ENCODE assay signal across 18 cellular contexts in the genomic region with DNA sequence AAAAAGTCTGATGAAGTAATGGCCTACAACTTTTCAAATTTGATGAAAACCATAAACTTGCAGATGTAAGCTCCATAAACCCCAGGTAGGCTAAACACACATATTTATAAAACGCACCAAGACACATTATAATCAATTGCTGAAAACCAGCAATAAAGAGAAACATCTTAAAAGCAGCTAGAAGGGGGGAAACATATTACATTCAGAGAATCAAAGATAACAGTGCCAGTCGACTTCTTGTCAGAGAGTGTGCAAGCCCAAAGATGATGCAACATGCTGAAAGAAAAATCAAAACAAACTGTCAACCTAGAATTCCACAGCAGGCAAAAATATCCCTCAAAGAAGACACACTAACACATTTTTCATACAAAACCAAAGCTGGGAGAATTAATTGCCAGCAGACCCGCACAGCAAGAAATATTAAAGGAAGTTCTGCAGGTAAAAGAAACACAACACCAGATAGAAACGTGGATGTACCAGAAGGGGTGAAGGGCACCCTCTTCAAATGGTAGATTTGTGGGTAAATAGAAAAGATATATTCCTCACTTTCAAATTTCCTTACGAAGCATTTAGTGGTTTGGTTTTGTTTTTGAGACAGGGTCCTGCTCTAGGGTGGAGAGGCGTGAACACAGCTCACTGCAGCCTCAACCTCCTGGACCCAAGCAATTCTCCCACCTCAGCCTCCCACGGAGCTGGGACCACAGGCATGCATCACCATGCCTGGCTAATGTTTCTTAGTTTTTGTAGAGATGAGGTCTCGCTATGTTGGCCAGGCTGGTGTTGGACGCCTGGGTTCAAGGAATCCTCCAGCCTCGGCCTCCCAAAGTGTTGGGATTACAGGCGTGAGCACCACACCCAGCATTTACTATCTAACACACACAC. TPM values are rescaled to one million over a fixed set of nuclear protein-coding genes. Genes with fewer than 3 reads are reported as not detected.
A peak's percentile ranks its signal among the peaks of the same experiment; 100 is the strongest.
DNase-seq lines count a peak whose midpoint lies in the region; ATAC-seq and TF ChIP-seq lines count a peak whose summit lies in the region.
"Had no signal": no experiment of that assay in that cellular context is flagged by ENCODE, and none has a peak within 500 bp of the region (broad histone marks: within the 10 kb centered on the region; RNA-seq: fewer than 3 reads in every experiment).

No MANE protein-coding gene starts in this region.

- H3K27ac Mint-ChIP-seq in MCF 10A (ENCODE audit: low read depth, unreplicated experiment): peak overlapping the region; percentile 69
- no peak overlapping the region for H3K27ac Mint-ChIP-seq in stimulated activated naive B cell treated with anti-CD40 and anti-IgM and Interleukin-4, amounts not matched to agents 10 μg/mL and 1 μg/mL and 100 μg/mL, for 72 hours
- H3K27ac Mint-ChIP-seq: endodermal cell had no signal

- no peak overlapping the region for H3K4me2 ChIP-seq in mammary epithelial cell (ENCODE audit: insufficient read depth, low read depth, low read length)

- intact Hi-C loops in MCF 10A (cut with micrococcal nuclease): no loop called here
- intact Hi-C loops in mammary epithelial cell (cut with micrococcal nuclease): no loop called here

- H3K27me3 ChIP-seq in mammary epithelial cell (ENCODE audit: insufficient read depth, low read length): no peaks in the 10 kb centered on the region
- H3K27me3 ChIP-seq: cardiac muscle cell, gastroesophageal sphincter, sigmoid colon, uterus had no signal

- no peak overlapping the region for H3K9ac ChIP-seq in mammary epithelial cell (ENCODE audit: insufficient read depth, low read length)

- H3K9me3 ChIP-seq in mammary epithelial cell (replicated peaks; ENCODE audit: insufficient read depth, low read length): no peaks in the 10 kb centered on the region
- H3K9me3 ChIP-seq: gastroesophageal sphincter, sigmoid colon, uterus had no signal

- H3K36me3 ChIP-seq in mammary epithelial cell (ENCODE audit: insufficient read depth, low read length): no peaks in the 10 kb centered on the region
- H3K36me3 ChIP-seq: cardiac muscle cell, uterus had no signal

- TF ChIP-seq CTCF in MCF 10A (IDR thresholded peaks at IDR 0.05; ENCODE audit: unreplicated experiment): no peak
- no peak for TF ChIP-seq CTCF in mammary epithelial cell (conservative IDR thresholded peaks at IDR 0.05 in 1 of 2, IDR thresholded peaks at IDR 0.05 in 1 of 2; ENCODE audit: extremely low read depth in 1 of 2, insufficient read depth in 1 of 2, low read depth in 1 of 2, low read length in 2 of 2)
- TF ChIP-seq CTCF in choroid plexus epithelial cell (conservative IDR thresholded peaks at IDR 0.05; ENCODE audit: low read depth, low read length): no peak

- peaks cover 4% of the 10 kb centered on the region for H3K36me3 Mint-ChIP-seq in MCF 10A (ENCODE audit: insufficient read depth, unreplicated experiment)
- no peaks in the 10 kb centered on the region for H3K36me3 Mint-ChIP-seq in stimulated activated naive B cell treated with anti-CD40 and anti-IgM and Interleukin-4, amounts not matched to agents 10 μg/mL and 1 μg/mL and 100 μg/mL, for 72 hours

- no peak overlapping the region for H3K4me3 Mint-ChIP-seq in MCF 10A (ENCODE audit: unreplicated experiment)
- H3K4me3 Mint-ChIP-seq in stimulated activated naive B cell treated with anti-CD40 and anti-IgM and Interleukin-4, amounts not matched to agents 10 μg/mL and 1 μg/mL and 100 μg/mL, for 72 hours: no peak overlapping the region
- H3K4me3 Mint-ChIP-seq: endodermal cell had no signal

- TSS peak; percentile 39 for BruUV-seq in MCF 10A (replicated peaks; lab: Mats Ljungman, UMichigan)
- BruUV-seq in mammary epithelial cell (replicated peaks; lab: Mats Ljungman, UMichigan): no TSS peak

- no peak overlapping the region for H2AFZ ChIP-seq in mammary epithelial cell (ENCODE audit: low read depth, low read length)

- peaks cover 15% of the 10 kb centered on the region for H3K4me1 Mint-ChIP-seq in MCF 10A (ENCODE audit: insufficient read depth, unreplicated experiment)
- no peaks in the 10 kb centered on the region for H3K4me1 Mint-ChIP-seq in stimulated activated naive B cell treated with anti-CD40 and anti-IgM and Interleukin-4, amounts not matched to agents 10 μg/mL and 1 μg/mL and 100 μg/mL, for 72 hours
- H3K4me1 Mint-ChIP-seq: endodermal cell had no signal

- no peaks in the 10 kb centered on the region for H3K27me3 Mint-ChIP-seq in MCF 10A (ENCODE audit: insufficient read depth, unreplicated experiment)
- H3K27me3 Mint-ChIP-seq in stimulated activated naive B cell treated with anti-CD40 and anti-IgM and Interleukin-4, amounts not matched to agents 10 μg/mL and 1 μg/mL and 100 μg/mL, for 72 hours: peaks cover 10% of the 10 kb centered on the region in 2 donors

- dilution Hi-C loops in mammary epithelial cell (cut with HindIII; ENCODE audit: low sequenced_read_pairs): no loop called here

- no peaks in the 10 kb centered on the region for H3K79me2 ChIP-seq in mammary epithelial cell (ENCODE audit: insufficient read depth, low read length)

- no peak for ATAC-seq in GM18909 (IDR thresholded peaks at IDR 0.05; ENCODE audit: poor library complexity, unreplicated experiment)
- no peak for ATAC-seq in stimulated activated naive B cell treated with anti-CD40 and anti-IgM and Interleukin-4, amounts not matched to agents 10 μg/mL and 1 μg/mL and 100 μg/mL, for 72 hours (replicated peaks)
- ATAC-seq: gastroesophageal sphincter had no signal

- POLR2A ChIA-PET in MCF 10A (lab: Yijun Ruan, JAX): interaction anchor here (0.7 kb wide), 1 partner anchor 21 kb away, joined by 3 read pairs; no protein-coding TSS in a partner anchor

- no peaks in the 10 kb centered on the region for H3K4me1 ChIP-seq in mammary epithelial cell (ENCODE audit: insufficient read depth, low read length)
- H3K4me1 ChIP-seq: gastroesophageal sphincter, sigmoid colon, uterus had no signal

- no peak overlapping the region for H3K4me3 ChIP-seq in mammary epithelial cell (replicated peaks in 1 of 3; ENCODE audit: insufficient read depth in 1 of 3, low read depth in 2 of 3, low read length in 3 of 3)
- H3K4me3 ChIP-seq in choroid plexus epithelial cell (ENCODE audit: low read depth, low read length): no peak overlapping the region
- H3K4me3 ChIP-seq: cardiac muscle cell, gastroesophageal sphincter, sigmoid colon, uterus had no signal

- in situ Hi-C loops in mammary epithelial cell (cut with MboI; ENCODE audit: low sequenced_read_pairs in 2 of 2): no loop called here

- H3K9me3 Mint-ChIP-seq in MCF 10A (ENCODE audit: unreplicated experiment): no peaks in the 10 kb centered on the region
- H3K9me3 Mint-ChIP-seq in stimulated activated naive B cell treated with anti-CD40 and anti-IgM and Interleukin-4, amounts not matched to agents 10 μg/mL and 1 μg/mL and 100 μg/mL, for 72 hours: no peaks in the 10 kb centered on the region
- H3K9me3 Mint-ChIP-seq: endodermal cell had no signal

- no peak overlapping the region for H3K27ac ChIP-seq in mammary epithelial cell (ENCODE audit: insufficient read depth, low read depth, low read length)
- H3K27ac ChIP-seq: cardiac muscle cell, gastroesophageal sphincter, sigmoid colon, uterus had no signal

- CTCF ChIA-PET in MCF 10A (lab: Yijun Ruan, JAX): interaction anchor here (0.9 to 1.8 kb wide), 5 partner anchors 10 to 76 kb away, joined by 3 to 5 read pairs (median 4); no protein-coding TSS in a partner anchor
- CTCF ChIA-PET in mammary epithelial cell (lab: Charles Lee; ENCODE audit: low non-redundant PET): interaction anchor here (0.6 kb wide), 1 partner anchor 24 kb away, joined by 11 read pairs; no protein-coding TSS in a partner anchor

- no peaks in the 10 kb centered on the region for H4K20me1 ChIP-seq in mammary epithelial cell (ENCODE audit: insufficient read depth, low read length)

- DNase-seq in MCF 10A (ENCODE audit: unreplicated experiment): no peak
- DNase-seq in mammary epithelial cell: no peak
- peak; percentile 42 for DNase-seq in NCI-H226
- peak; percentile 76 for DNase-seq in choroid plexus epithelial cell (ENCODE audit: low read depth)
- no peak for DNase-seq in stimulated activated naive B cell treated with anti-CD40 and anti-IgM and Interleukin-4, amounts not matched to agents 10 μg/mL and 1 μg/mL and 100 μg/mL, for 72 hours
- DNase-seq in Ammon's horn (ENCODE audit: low spot score): no peak
- no peak for DNase-seq in T1000 (lab: John Stamatoyannopoulos, UW)
- DNase-seq: AML-193; DMS79; endodermal cell; NCI-H2029 treated with DMSO at 0.1 percent for 48 hours; sigmoid colon; stimulated activated naive CD4-positive, alpha-beta T cell; uterus had no signal

- WGBS in mammary epithelial cell (ENCODE audit: low coverage, missing lambda C conversion rate): 79% methylated on average over 11 of the region's 11 CpGs

RNA-seq across cellular contexts. Expression of gene ATP1A3, which starts 16.5 kb away (rescaled TPM):
- total RNA-seq in MCF 10A (2022) (not detected in 2 replicates), mammary epithelial cell (under 1 TPM in 1 of 2 donors, not detected in 1; 0.87 TPM)
- polyA plus RNA-seq in mammary epithelial cell: 0.08 TPM
- not detected for polyA minus RNA-seq in mammary epithelial cell

RNA-seq across cellular contexts. Expression of gene RABAC1, which starts 51.4 kb away (rescaled TPM):
- total RNA-seq in MCF 10A (2022) (75.4 and 104 TPM in 2 replicates), mammary epithelial cell (100 to 1,000 TPM in 1 of 2 donors, 10 to 100 TPM in 1; 74.8 to 154 TPM)
- 154 TPM for polyA plus RNA-seq in mammary epithelial cell
- 102 TPM for polyA minus RNA-seq in mammary epithelial cell

RNA-seq across cellular contexts. Expression of gene GRIK5, which starts 59.5 kb away (rescaled TPM):
- total RNA-seq in MCF 10A (2022) (1.6 and 1.8 TPM in 2 replicates), mammary epithelial cell (under 1 TPM in 1 of 2 donors, not detected in 1; 0.45 TPM)
- polyA plus RNA-seq in mammary epithelial cell: 0.08 TPM
- polyA minus RNA-seq in mammary epithelial cell: not detected
- total RNA-seq: SK-MEL-5 had no signal

Comparison
In these comparisons a context has a peak if more than half of its experiments do, and no peak if none do; other contexts are left out.
1. DNase-seq: peak in NCI-H226 (single experiment) and choroid plexus epithelial cell (single experiment); none in MCF 10A (single experiment), mammary epithelial cell (single experiment), stimulated activated naive B cell treated with anti-CD40 and anti-IgM and Interleukin-4, amounts not matched to agents 10 μg/mL and 1 μg/mL and 100 μg/mL, for 72 hours (single experiment), Ammon's horn (single experiment) and T1000 (single experiment).